Comparison of ENCODE assay signal across 2 cellular contexts in the genomic region with DNA sequence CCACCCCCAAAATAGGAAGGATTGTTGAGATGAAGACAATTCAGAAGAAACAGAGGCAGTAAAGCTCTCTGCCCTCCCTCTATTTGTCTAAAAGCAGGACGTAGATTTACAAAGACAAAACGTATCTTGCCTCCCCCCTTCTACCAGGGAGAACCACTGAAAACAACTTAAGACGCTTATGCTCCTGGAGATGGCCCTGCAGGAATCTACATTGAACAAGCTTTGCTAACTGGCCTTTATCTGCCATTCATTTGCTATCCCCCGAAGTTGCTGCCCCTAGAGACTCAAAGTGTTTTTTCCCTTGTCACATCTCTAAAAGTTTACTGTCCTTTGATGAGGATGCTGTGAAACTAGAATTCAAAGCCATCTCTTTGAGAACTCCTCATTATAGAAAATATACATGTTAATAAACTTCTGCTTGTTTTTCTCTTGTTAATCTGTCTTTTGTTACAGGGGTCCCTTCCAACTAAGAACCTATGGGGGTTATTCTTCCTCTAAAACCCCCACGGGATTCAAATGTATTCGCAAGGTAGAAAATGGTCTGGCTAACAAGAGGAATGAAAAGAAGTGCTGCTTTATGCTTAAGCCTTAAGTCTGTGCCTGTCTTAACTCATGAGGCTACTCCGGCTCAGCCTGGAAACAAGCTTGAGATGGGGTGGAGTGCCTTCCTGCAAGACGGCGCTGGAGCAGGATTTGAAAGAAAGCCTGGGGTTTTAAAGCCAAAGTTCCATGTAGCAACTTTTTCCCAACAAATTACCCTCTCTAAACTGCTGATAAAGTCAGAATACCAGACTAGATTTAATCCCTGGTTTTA.
TF ChIP-seq lines count a peak whose summit lies in the region.

No MANE protein-coding gene starts in this region.

TF ChIP-seq in H1, 55 proteins besides CTCF, POLR2A, EP300 and RAD21:
- TF ChIP-seq, protein P1, sequence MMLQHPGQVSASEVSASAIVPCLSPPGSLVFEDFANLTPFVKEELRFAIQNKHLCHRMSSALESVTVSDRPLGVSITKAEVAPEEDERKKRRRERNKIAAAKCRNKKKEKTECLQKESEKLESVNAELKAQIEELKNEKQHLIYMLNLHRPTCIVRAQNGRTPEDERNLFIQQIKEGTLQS (IDR thresholded peaks at IDR 0.05; ENCODE audit: insufficient read depth, low read depth, low read length): no peak
- TF ChIP-seq, protein P2, sequence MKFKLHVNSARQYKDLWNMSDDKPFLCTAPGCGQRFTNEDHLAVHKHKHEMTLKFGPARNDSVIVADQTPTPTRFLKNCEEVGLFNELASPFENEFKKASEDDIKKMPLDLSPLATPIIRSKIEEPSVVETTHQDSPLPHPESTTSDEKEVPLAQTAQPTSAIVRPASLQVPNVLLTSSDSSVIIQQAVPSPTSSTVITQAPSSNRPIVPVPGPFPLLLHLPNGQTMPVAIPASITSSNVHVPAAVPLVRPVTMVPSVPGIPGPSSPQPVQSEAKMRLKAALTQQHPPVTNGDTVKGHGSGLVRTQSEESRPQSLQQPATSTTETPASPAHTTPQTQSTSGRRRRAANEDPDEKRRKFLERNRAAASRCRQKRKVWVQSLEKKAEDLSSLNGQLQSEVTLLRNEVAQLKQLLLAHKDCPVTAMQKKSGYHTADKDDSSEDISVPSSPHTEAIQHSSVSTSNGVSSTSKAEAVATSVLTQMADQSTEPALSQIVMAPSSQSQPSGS (IDR thresholded peaks at IDR 0.05; ENCODE audit: low read length): 0 out of 2 replicates have a peak, but pooled peaks have one; percentile 35
- TF ChIP-seq RBBP5 (IDR thresholded peaks at IDR 0.05; ENCODE audit: borderline replicate concordance, low read depth, low read length): no peak
- TF ChIP-seq, protein P3, sequence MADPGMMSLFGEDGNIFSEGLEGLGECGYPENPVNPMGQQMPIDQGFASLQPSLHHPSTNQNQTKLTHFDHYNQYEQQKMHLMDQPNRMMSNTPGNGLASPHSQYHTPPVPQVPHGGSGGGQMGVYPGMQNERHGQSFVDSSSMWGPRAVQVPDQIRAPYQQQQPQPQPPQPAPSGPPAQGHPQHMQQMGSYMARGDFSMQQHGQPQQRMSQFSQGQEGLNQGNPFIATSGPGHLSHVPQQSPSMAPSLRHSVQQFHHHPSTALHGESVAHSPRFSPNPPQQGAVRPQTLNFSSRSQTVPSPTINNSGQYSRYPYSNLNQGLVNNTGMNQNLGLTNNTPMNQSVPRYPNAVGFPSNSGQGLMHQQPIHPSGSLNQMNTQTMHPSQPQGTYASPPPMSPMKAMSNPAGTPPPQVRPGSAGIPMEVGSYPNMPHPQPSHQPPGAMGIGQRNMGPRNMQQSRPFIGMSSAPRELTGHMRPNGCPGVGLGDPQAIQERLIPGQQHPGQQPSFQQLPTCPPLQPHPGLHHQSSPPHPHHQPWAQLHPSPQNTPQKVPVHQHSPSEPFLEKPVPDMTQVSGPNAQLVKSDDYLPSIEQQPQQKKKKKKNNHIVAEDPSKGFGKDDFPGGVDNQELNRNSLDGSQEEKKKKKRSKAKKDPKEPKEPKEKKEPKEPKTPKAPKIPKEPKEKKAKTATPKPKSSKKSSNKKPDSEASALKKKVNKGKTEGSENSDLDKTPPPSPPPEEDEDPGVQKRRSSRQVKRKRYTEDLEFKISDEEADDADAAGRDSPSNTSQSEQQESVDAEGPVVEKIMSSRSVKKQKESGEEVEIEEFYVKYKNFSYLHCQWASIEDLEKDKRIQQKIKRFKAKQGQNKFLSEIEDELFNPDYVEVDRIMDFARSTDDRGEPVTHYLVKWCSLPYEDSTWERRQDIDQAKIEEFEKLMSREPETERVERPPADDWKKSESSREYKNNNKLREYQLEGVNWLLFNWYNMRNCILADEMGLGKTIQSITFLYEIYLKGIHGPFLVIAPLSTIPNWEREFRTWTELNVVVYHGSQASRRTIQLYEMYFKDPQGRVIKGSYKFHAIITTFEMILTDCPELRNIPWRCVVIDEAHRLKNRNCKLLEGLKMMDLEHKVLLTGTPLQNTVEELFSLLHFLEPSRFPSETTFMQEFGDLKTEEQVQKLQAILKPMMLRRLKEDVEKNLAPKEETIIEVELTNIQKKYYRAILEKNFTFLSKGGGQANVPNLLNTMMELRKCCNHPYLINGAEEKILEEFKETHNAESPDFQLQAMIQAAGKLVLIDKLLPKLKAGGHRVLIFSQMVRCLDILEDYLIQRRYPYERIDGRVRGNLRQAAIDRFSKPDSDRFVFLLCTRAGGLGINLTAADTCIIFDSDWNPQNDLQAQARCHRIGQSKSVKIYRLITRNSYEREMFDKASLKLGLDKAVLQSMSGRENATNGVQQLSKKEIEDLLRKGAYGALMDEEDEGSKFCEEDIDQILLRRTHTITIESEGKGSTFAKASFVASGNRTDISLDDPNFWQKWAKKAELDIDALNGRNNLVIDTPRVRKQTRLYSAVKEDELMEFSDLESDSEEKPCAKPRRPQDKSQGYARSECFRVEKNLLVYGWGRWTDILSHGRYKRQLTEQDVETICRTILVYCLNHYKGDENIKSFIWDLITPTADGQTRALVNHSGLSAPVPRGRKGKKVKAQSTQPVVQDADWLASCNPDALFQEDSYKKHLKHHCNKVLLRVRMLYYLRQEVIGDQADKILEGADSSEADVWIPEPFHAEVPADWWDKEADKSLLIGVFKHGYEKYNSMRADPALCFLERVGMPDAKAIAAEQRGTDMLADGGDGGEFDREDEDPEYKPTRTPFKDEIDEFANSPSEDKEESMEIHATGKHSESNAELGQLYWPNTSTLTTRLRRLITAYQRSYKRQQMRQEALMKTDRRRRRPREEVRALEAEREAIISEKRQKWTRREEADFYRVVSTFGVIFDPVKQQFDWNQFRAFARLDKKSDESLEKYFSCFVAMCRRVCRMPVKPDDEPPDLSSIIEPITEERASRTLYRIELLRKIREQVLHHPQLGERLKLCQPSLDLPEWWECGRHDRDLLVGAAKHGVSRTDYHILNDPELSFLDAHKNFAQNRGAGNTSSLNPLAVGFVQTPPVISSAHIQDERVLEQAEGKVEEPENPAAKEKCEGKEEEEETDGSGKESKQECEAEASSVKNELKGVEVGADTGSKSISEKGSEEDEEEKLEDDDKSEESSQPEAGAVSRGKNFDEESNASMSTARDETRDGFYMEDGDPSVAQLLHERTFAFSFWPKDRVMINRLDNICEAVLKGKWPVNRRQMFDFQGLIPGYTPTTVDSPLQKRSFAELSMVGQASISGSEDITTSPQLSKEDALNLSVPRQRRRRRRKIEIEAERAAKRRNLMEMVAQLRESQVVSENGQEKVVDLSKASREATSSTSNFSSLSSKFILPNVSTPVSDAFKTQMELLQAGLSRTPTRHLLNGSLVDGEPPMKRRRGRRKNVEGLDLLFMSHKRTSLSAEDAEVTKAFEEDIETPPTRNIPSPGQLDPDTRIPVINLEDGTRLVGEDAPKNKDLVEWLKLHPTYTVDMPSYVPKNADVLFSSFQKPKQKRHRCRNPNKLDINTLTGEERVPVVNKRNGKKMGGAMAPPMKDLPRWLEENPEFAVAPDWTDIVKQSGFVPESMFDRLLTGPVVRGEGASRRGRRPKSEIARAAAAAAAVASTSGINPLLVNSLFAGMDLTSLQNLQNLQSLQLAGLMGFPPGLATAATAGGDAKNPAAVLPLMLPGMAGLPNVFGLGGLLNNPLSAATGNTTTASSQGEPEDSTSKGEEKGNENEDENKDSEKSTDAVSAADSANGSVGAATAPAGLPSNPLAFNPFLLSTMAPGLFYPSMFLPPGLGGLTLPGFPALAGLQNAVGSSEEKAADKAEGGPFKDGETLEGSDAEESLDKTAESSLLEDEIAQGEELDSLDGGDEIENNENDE (IDR thresholded peaks at IDR 0.05; ENCODE audit: insufficient replicate concordance, low read length): peak; percentile 52

TF ChIP-seq in GM12891, 5 proteins besides CTCF, POLR2A, EP300 and RAD21:
- TF ChIP-seq TAF1 (IDR thresholded peaks at IDR 0.05; ENCODE audit: low read depth, low read length) (no peak), POLR2AphosphoS5 (IDR thresholded peaks at IDR 0.05; ENCODE audit: low read depth, low read length) (no peak), PAX5 (IDR thresholded peaks at IDR 0.05; ENCODE audit: insufficient read depth, low read length, severe bottlenecking) (no peak), POU2F2 (IDR thresholded peaks at IDR 0.05; ENCODE audit: low read depth, low read length) (no peak), SPI1 (IDR thresholded peaks at IDR 0.05; ENCODE audit: low read depth, low read length) (no peak)
TF ChIP-seq in GM12891: peak in this region for 0.
